Comparison of ENCODE assay signal across 2 cellular contexts in genomic region chr17:77354721-77355455, GRCh38.
TF ChIP-seq lines count a peak whose summit lies in the region.

No MANE protein-coding gene starts in this region.

TF ChIP-seq in IMR-90, 13 proteins besides CTCF, POLR2A, EP300 and RAD21:
- TF ChIP-seq USF2 (IDR thresholded peaks at IDR 0.05; ENCODE audit: low read depth, low read length) (peak; percentile 17; the same call in 1 of the 2 replicates), MAFK (IDR thresholded peaks at IDR 0.05; ENCODE audit: low read depth, low read length) (no peak), CHD1 (IDR thresholded peaks at IDR 0.05; ENCODE audit: low read depth, low read length) (no peak), ELK1 (IDR thresholded peaks at IDR 0.05; ENCODE audit: borderline replicate concordance, low read depth, low read length) (no peak), SMC3 (IDR thresholded peaks at IDR 0.05; ENCODE audit: low read depth, low read length) (no peak), MAZ (IDR thresholded peaks at IDR 0.05; ENCODE audit: borderline replicate concordance, low read depth, low read length) (peak; percentile 55; the same call in 1 of the 2 replicates), MXI1 (IDR thresholded peaks at IDR 0.05; ENCODE audit: borderline replicate concordance, low read depth, low read length) (peak; percentile 30; the same call in 1 of the 2 replicates), BHLHE40 (IDR thresholded peaks at IDR 0.05; ENCODE audit: low read depth, low read length) (peak; percentile 14; the same call in 1 of the 2 replicates), RCOR1 (IDR thresholded peaks at IDR 0.05; ENCODE audit: insufficient replicate concordance, low read length) (peak; percentile 91), FOS (IDR thresholded peaks at IDR 0.05; ENCODE audit: low read depth, low read length) (peak; percentile 76), NFE2L2 (IDR thresholded peaks at IDR 0.05; ENCODE audit: low read depth, low read length) (peak; percentile 47; the same call in 1 of the 2 replicates), RFX5 (IDR thresholded peaks at IDR 0.05; ENCODE audit: low read depth, low read length) (no peak), CEBPB (IDR thresholded peaks at IDR 0.05; ENCODE audit: low read depth, low read length) (peak; percentile 98)

TF ChIP-seq in H1, 55 proteins besides CTCF, POLR2A, EP300 and RAD21:
- no peak for TF ChIP-seq JUN (IDR thresholded peaks at IDR 0.05; ENCODE audit: low read depth, low read length)
- no peak for TF ChIP-seq BACH1 (IDR thresholded peaks at IDR 0.05; ENCODE audit: low read length)
- no peak for TF ChIP-seq TEAD4 (IDR thresholded peaks at IDR 0.05; ENCODE audit: low read depth, low read length)
- TF ChIP-seq E2F6 (IDR thresholded peaks at IDR 0.05): no peak
- TF ChIP-seq ASH2L (IDR thresholded peaks at IDR 0.05; ENCODE audit: low read length): no peak
- no peak for TF ChIP-seq GTF2F1 (IDR thresholded peaks at IDR 0.05; ENCODE audit: borderline replicate concordance, low read depth, low read length)
- TF ChIP-seq BCL11A (IDR thresholded peaks at IDR 0.05; ENCODE audit: low read depth in 2 of 2, low read length in 2 of 2): no peak
- TF ChIP-seq JUND (IDR thresholded peaks at IDR 0.05; ENCODE audit: low read length): no peak
- TF ChIP-seq SP4 (IDR thresholded peaks at IDR 0.05; ENCODE audit: low read length): no peak
- no peak for TF ChIP-seq TAF7 (optimal IDR thresholded peaks at IDR 0.05; ENCODE audit: borderline replicate concordance, low read depth, low read length)
- TF ChIP-seq, protein P1, sequence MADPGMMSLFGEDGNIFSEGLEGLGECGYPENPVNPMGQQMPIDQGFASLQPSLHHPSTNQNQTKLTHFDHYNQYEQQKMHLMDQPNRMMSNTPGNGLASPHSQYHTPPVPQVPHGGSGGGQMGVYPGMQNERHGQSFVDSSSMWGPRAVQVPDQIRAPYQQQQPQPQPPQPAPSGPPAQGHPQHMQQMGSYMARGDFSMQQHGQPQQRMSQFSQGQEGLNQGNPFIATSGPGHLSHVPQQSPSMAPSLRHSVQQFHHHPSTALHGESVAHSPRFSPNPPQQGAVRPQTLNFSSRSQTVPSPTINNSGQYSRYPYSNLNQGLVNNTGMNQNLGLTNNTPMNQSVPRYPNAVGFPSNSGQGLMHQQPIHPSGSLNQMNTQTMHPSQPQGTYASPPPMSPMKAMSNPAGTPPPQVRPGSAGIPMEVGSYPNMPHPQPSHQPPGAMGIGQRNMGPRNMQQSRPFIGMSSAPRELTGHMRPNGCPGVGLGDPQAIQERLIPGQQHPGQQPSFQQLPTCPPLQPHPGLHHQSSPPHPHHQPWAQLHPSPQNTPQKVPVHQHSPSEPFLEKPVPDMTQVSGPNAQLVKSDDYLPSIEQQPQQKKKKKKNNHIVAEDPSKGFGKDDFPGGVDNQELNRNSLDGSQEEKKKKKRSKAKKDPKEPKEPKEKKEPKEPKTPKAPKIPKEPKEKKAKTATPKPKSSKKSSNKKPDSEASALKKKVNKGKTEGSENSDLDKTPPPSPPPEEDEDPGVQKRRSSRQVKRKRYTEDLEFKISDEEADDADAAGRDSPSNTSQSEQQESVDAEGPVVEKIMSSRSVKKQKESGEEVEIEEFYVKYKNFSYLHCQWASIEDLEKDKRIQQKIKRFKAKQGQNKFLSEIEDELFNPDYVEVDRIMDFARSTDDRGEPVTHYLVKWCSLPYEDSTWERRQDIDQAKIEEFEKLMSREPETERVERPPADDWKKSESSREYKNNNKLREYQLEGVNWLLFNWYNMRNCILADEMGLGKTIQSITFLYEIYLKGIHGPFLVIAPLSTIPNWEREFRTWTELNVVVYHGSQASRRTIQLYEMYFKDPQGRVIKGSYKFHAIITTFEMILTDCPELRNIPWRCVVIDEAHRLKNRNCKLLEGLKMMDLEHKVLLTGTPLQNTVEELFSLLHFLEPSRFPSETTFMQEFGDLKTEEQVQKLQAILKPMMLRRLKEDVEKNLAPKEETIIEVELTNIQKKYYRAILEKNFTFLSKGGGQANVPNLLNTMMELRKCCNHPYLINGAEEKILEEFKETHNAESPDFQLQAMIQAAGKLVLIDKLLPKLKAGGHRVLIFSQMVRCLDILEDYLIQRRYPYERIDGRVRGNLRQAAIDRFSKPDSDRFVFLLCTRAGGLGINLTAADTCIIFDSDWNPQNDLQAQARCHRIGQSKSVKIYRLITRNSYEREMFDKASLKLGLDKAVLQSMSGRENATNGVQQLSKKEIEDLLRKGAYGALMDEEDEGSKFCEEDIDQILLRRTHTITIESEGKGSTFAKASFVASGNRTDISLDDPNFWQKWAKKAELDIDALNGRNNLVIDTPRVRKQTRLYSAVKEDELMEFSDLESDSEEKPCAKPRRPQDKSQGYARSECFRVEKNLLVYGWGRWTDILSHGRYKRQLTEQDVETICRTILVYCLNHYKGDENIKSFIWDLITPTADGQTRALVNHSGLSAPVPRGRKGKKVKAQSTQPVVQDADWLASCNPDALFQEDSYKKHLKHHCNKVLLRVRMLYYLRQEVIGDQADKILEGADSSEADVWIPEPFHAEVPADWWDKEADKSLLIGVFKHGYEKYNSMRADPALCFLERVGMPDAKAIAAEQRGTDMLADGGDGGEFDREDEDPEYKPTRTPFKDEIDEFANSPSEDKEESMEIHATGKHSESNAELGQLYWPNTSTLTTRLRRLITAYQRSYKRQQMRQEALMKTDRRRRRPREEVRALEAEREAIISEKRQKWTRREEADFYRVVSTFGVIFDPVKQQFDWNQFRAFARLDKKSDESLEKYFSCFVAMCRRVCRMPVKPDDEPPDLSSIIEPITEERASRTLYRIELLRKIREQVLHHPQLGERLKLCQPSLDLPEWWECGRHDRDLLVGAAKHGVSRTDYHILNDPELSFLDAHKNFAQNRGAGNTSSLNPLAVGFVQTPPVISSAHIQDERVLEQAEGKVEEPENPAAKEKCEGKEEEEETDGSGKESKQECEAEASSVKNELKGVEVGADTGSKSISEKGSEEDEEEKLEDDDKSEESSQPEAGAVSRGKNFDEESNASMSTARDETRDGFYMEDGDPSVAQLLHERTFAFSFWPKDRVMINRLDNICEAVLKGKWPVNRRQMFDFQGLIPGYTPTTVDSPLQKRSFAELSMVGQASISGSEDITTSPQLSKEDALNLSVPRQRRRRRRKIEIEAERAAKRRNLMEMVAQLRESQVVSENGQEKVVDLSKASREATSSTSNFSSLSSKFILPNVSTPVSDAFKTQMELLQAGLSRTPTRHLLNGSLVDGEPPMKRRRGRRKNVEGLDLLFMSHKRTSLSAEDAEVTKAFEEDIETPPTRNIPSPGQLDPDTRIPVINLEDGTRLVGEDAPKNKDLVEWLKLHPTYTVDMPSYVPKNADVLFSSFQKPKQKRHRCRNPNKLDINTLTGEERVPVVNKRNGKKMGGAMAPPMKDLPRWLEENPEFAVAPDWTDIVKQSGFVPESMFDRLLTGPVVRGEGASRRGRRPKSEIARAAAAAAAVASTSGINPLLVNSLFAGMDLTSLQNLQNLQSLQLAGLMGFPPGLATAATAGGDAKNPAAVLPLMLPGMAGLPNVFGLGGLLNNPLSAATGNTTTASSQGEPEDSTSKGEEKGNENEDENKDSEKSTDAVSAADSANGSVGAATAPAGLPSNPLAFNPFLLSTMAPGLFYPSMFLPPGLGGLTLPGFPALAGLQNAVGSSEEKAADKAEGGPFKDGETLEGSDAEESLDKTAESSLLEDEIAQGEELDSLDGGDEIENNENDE (IDR thresholded peaks at IDR 0.05; ENCODE audit: insufficient replicate concordance, low read length): no peak
- TF ChIP-seq EGR1 (IDR thresholded peaks at IDR 0.05; ENCODE audit: borderline replicate concordance, low read depth, low read length): no peak
